In genomic region chr1:84571150-84571535, GRCh38 we compare ENCODE assay signal across 16 cellular contexts. TPM values are rescaled to one million over a fixed set of nuclear protein-coding genes. Genes with fewer than 3 reads are reported as not detected.
A peak's percentile ranks its signal among the peaks of the same experiment; 100 is the strongest.
DNase-seq lines count a peak whose midpoint lies in the region; ATAC-seq, FAIRE-seq and TF ChIP-seq lines count a peak whose summit lies in the region.
"Had no signal": no experiment of that assay in that cellular context is flagged by ENCODE, and none has a peak within 500 bp of the region (broad histone marks: within the 10 kb centered on the region; RNA-seq: fewer than 3 reads in every experiment).

No MANE protein-coding gene starts in this region.

- no peak for TF ChIP-seq CTCF in CD4-positive, alpha-beta T cell (IDR thresholded peaks at IDR 0.05)

- FAIRE-seq in H54 (lab: Jason Lieb, UNC) = no peak
- FAIRE-seq: endometrium had no signal

- no peak for ATAC-seq in CD4-positive, alpha-beta T cell (ENCODE audit: poor library complexity)
- no peak for ATAC-seq in activated T-helper 17 cell treated with anti-CD3 and anti-CD28 coated beads, Interleukin-2, amount 50 U/mL, for 72 hours (replicated peaks)
- no peak for ATAC-seq in memory B cell (ENCODE audit: low read depth)
- ATAC-seq in GM18867 (IDR thresholded peaks at IDR 0.05; ENCODE audit: unreplicated experiment) = no peak

- H3K27me3 ChIP-seq in CD4-positive, alpha-beta T cell (ENCODE audit: control insufficient read depth, insufficient read depth, low read length) = no peaks in the 10 kb centered on the region

- no peaks in the 10 kb centered on the region for H3K9me3 ChIP-seq in CD4-positive, alpha-beta T cell (ENCODE audit: control insufficient read depth, low read length)

- no peaks in the 10 kb centered on the region for H3K9me3 Mint-ChIP-seq in CD4-positive, alpha-beta T cell
- no peaks in the 10 kb centered on the region for H3K9me3 Mint-ChIP-seq in activated T-helper 17 cell treated with anti-CD3 and anti-CD28 coated beads, Interleukin-2, amount 50 U/mL, for 72 hours
- H3K9me3 Mint-ChIP-seq in memory B cell = no peaks in the 10 kb centered on the region

- peak overlapping the region; percentile 27 for H3K4me3 Mint-ChIP-seq in CD4-positive, alpha-beta T cell
- H3K4me3 Mint-ChIP-seq in activated T-helper 17 cell treated with anti-CD3 and anti-CD28 coated beads, Interleukin-2, amount 50 U/mL, for 72 hours = peak overlapping the region; percentile 98
- peak overlapping the region; percentile 0 for H3K4me3 Mint-ChIP-seq in memory B cell

- no peaks in the 10 kb centered on the region for H3K27me3 Mint-ChIP-seq in CD4-positive, alpha-beta T cell
- H3K27me3 Mint-ChIP-seq in activated T-helper 17 cell treated with anti-CD3 and anti-CD28 coated beads, Interleukin-2, amount 50 U/mL, for 72 hours = no peaks in the 10 kb centered on the region
- no peaks in the 10 kb centered on the region for H3K27me3 Mint-ChIP-seq in memory B cell
- H3K27me3 Mint-ChIP-seq: B cell had no signal

- no peak overlapping the region for H3K27ac ChIP-seq in CD4-positive, alpha-beta T cell (ENCODE audit: low read depth, low read length)
- H3K27ac ChIP-seq: parathyroid adenoma had no signal

- DNase-seq in CD4-positive, alpha-beta T cell = no peak
- peak; percentile 7 for DNase-seq in H54 (ENCODE audit: insufficient read length, low spot score)
- DNase-seq in memory B cell (ENCODE audit: low spot score in 2 of 2) = no peak
- DNase-seq in SW480 (ENCODE audit: low spot score) = no peak
- DNase-seq in head of caudate nucleus = no peak
- no peak for DNase-seq in NCI-H1105 (lab: John Stamatoyannopoulos, UW)
- DNase-seq: activated naive CD4-positive, alpha-beta T cell; caudate nucleus; DMS79; MV-4-11; stimulated activated CD4-positive, alpha-beta T cell treated with anti-CD3 and anti-CD28 coated beads, Interleukin-12 subunit alpha, Interleukin-12 subunit beta, amount 100 ng/mL, for 4 hours had no signal

- POLR2A ChIA-PET in CD4-positive, alpha-beta T cell (lab: Charles Lee) = no interaction called here

- peak overlapping the region; percentile 78 for H3K27ac Mint-ChIP-seq in CD4-positive, alpha-beta T cell
- peak overlapping the region; percentile 100 for H3K27ac Mint-ChIP-seq in activated T-helper 17 cell treated with anti-CD3 and anti-CD28 coated beads, Interleukin-2, amount 50 U/mL, for 72 hours
- peak overlapping the region; percentile 78 for H3K27ac Mint-ChIP-seq in memory B cell

- intact Hi-C loops in CD4-positive, alpha-beta T cell (cut with DNase I, micrococcal nuclease) = loop anchor here (5.0 to 10.0 kb wide), 5 partner anchors 116 to 706 kb away; partner anchors contain the start of gene BCL10 (in 2 of the 2)
- intact Hi-C loops in head of caudate nucleus (cut with DNase I) = loop anchor here (5.0 kb wide), 1 partner anchor 64 kb away; the partner anchor contains the start of genes GNG5 and SPATA1

- H3K36me3 Mint-ChIP-seq in CD4-positive, alpha-beta T cell (ENCODE audit: low read depth) = peaks cover 63% of the 10 kb centered on the region
- H3K36me3 Mint-ChIP-seq in activated T-helper 17 cell treated with anti-CD3 and anti-CD28 coated beads, Interleukin-2, amount 50 U/mL, for 72 hours (ENCODE audit: low read depth) = peaks cover 70% of the 10 kb centered on the region
- peaks cover 23% of the 10 kb centered on the region for H3K36me3 Mint-ChIP-seq in memory B cell

- CTCF ChIA-PET in CD4-positive, alpha-beta T cell (lab: Charles Lee) = no interaction called here

- peaks cover 72% of the 10 kb centered on the region for H3K4me1 Mint-ChIP-seq in CD4-positive, alpha-beta T cell (ENCODE audit: low read depth)
- H3K4me1 Mint-ChIP-seq in activated T-helper 17 cell treated with anti-CD3 and anti-CD28 coated beads, Interleukin-2, amount 50 U/mL, for 72 hours = peaks cover 36% of the 10 kb centered on the region
- peaks cover 44% of the 10 kb centered on the region for H3K4me1 Mint-ChIP-seq in memory B cell

- TF ChIP-seq POLR2A in H54 (IDR thresholded peaks at IDR 0.05; ENCODE audit: low read depth, low read length) = no peak

RNA-seq across cellular contexts. Expression of gene CTBS, which starts 3.1 kb away (rescaled TPM):
- 10 to 100 TPM; 19.4 to 20.0 TPM for total RNA-seq in CD4-positive, alpha-beta T cell
- 10 to 100 TPM; 14.0 to 18.0 TPM for total RNA-seq in activated T-helper 17 cell treated with anti-CD3 and anti-CD28 coated beads, Interleukin-2, amount 50 U/mL, for 72 hours

Comparison
In these comparisons a context has a peak if more than half of its experiments do, and no peak if none do; other contexts are left out.
1. H3K4me3 Mint-ChIP-seq: peak in every context shown above with its lines; median percentile 98 in activated T-helper 17 cell treated with anti-CD3 and anti-CD28 coated beads, Interleukin-2, amount 50 U/mL, for 72 hours; 27 in CD4-positive, alpha-beta T cell; 0 in memory B cell.